1 cellular context compared by ENCODE assay signal in the genomic region with DNA sequence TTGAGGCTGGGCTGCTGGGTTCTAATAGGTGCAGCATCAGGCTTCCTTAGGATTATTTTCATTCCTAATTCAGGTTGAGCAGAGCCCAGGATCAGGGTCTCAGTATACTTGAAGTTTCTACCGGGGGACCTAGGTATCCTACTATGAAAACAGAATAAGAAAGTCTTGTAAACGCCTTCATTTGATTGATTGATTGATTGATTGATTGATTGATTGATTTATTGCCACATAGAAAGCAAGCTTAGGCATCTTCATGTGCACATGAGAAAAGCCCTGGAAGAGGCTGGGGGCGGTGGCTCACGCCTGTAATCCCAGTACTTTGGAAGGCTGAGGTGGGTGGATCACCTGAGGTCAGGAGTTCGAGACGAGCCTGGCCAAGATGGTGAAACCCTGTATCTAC.
TF ChIP-seq lines count a peak whose summit lies in the region.

No MANE protein-coding gene starts in this region.

TF ChIP-seq in liver, 16 proteins besides CTCF, POLR2A, EP300 and RAD21 (continued from another document):
- TF ChIP-seq, protein P1, sequence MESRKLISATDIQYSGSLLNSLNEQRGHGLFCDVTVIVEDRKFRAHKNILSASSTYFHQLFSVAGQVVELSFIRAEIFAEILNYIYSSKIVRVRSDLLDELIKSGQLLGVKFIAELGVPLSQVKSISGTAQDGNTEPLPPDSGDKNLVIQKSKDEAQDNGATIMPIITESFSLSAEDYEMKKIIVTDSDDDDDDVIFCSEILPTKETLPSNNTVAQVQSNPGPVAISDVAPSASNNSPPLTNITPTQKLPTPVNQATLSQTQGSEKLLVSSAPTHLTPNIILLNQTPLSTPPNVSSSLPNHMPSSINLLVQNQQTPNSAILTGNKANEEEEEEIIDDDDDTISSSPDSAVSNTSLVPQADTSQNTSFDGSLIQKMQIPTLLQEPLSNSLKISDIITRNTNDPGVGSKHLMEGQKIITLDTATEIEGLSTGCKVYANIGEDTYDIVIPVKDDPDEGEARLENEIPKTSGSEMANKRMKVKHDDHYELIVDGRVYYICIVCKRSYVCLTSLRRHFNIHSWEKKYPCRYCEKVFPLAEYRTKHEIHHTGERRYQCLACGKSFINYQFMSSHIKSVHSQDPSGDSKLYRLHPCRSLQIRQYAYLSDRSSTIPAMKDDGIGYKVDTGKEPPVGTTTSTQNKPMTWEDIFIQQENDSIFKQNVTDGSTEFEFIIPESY (IDR thresholded peaks at IDR 0.05) = no peak
- no peak for TF ChIP-seq YY1 (IDR thresholded peaks at IDR 0.05)
- TF ChIP-seq RXRA (IDR thresholded peaks at IDR 0.05) = no peak
- TF ChIP-seq NR2F2 (IDR thresholded peaks at IDR 0.05) = no peak
- TF ChIP-seq JUND (IDR thresholded peaks at IDR 0.05) = no peak
- TF ChIP-seq SP1 (IDR thresholded peaks at IDR 0.05) = no peak
- TF ChIP-seq, protein P2, sequence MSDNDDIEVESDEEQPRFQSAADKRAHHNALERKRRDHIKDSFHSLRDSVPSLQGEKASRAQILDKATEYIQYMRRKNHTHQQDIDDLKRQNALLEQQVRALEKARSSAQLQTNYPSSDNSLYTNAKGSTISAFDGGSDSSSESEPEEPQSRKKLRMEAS (IDR thresholded peaks at IDR 0.05) = no peak
- TF ChIP-seq HNF4A (conservative IDR thresholded peaks at IDR 0.05) = no peak
- TF ChIP-seq TAF1 (conservative IDR thresholded peaks at IDR 0.05) = no peak
